In genomic region chr7:37284285-37284684, GRCh38 we compare ENCODE assay signal across 16 cellular contexts.
DNase-seq lines count a peak whose midpoint lies in the region; ATAC-seq, FAIRE-seq and TF ChIP-seq lines count a peak whose summit lies in the region.
"Had no signal": no experiment of that assay in that cellular context is flagged by ENCODE, and none has a peak within 500 bp of the region (broad histone marks: within the 10 kb centered on the region; RNA-seq: fewer than 3 reads in every experiment).

No MANE protein-coding gene starts in this region.

- peak; percentile 41 for FAIRE-seq in colon (lab: Jason Lieb, UNC)
- FAIRE-seq in kidney (lab: Jason Lieb, UNC), result no peak
- FAIRE-seq: G401.6, pancreas had no signal

- peaks cover 0 to 56% (median 0%) of the 10 kb centered on the region in 3 donors for H3K4me1 ChIP-seq in gastroesophageal sphincter
- peaks cover 25% of the 10 kb centered on the region for H3K4me1 ChIP-seq in ovary (ENCODE audit: insufficient read depth)
- peaks cover 39% of the 10 kb centered on the region for H3K4me1 ChIP-seq in upper lobe of right lung
- no peaks in the 10 kb centered on the region for H3K4me1 ChIP-seq in kidney (ENCODE audit: control insufficient read depth in 1 of 2, insufficient read depth in 1 of 2, low read depth in 1 of 2, low read length in 2 of 2)
- H3K4me1 ChIP-seq: Caco-2 had no signal

- H3K27ac ChIP-seq in gastroesophageal sphincter (peak overlapping the region in 3 of 4 donors; percentile 15 to 43 (median 35)), ovary (peak overlapping the region in 1 of 2 donors; percentile 43), upper lobe of right lung (peak overlapping the region; percentile 43), kidney (ENCODE audit: low read depth in 2 of 2, low read length in 2 of 2) (no peak overlapping the region)
- H3K27ac ChIP-seq: brain microvascular endothelial cell, pancreas had no signal

- 62 to 89% methylated on average over 4 of the region's 4 CpGs for WGBS in gastroesophageal sphincter (ENCODE audit: low coverage in 1 of 2), 2 donors
- 13 to 31% (median 20%) methylated on average over 4 of the region's 4 CpGs for WGBS in ovary, 3 donors

- H3K27me3 ChIP-seq in gastroesophageal sphincter (no peaks in the 10 kb centered on the region), ovary (no peaks in the 10 kb centered on the region), upper lobe of right lung (no peaks in the 10 kb centered on the region)
- H3K27me3 ChIP-seq: adrenal gland, brain microvascular endothelial cell, heart right ventricle, pancreas, transverse colon had no signal

- ATAC-seq in gastroesophageal sphincter, result no peak
- ATAC-seq in upper lobe of right lung, result no peak

- H3K36me3 ChIP-seq in gastroesophageal sphincter, result no peaks in the 10 kb centered on the region
- no peaks in the 10 kb centered on the region for H3K36me3 ChIP-seq in ovary
- H3K36me3 ChIP-seq in upper lobe of right lung, result no peaks in the 10 kb centered on the region
- no peaks in the 10 kb centered on the region for H3K36me3 ChIP-seq in kidney (ENCODE audit: control insufficient read depth in 1 of 2, insufficient read depth in 2 of 2, low read length in 2 of 2)
- H3K36me3 ChIP-seq: adrenal gland, brain microvascular endothelial cell, heart right ventricle, pancreas, transverse colon had no signal

- TF ChIP-seq POLR2A in gastroesophageal sphincter (IDR thresholded peaks at IDR 0.05) (no peak), ovary (IDR thresholded peaks at IDR 0.05) (no peak)

- DNase-seq in ovary (peak; percentile 45 to 69 (median 64)), upper lobe of right lung (no peak), SW480 (ENCODE audit: low spot score) (no peak), globus pallidus (ENCODE audit: low spot score) (no peak), kidney (no peak)
- DNase-seq: NCI-H226, SIG-M5 had no signal

- H3K9me3 ChIP-seq in gastroesophageal sphincter (no peaks in the 10 kb centered on the region), ovary (no peaks in the 10 kb centered on the region), upper lobe of right lung (no peaks in the 10 kb centered on the region), kidney (ENCODE audit: control insufficient read depth in 1 of 2, low read length in 2 of 2) (no peaks in the 10 kb centered on the region)
- H3K9me3 ChIP-seq: adrenal gland, Caco-2, pancreas, transverse colon had no signal

- intact Hi-C loops in ovary (cut with DNase I) (loop anchor here in 1 of 4 donors (10.0 kb wide), 1 partner anchor 161 kb away; the partner anchor contains the start of gene ELMO1), upper lobe of right lung (cut with DNase I) (no loop called here), kidney (cut with DNase I) (no loop called here)

- H3K9ac ChIP-seq in kidney (ENCODE audit: low read length in 2 of 2), result no peak overlapping the region

- H3K4me3 ChIP-seq in gastroesophageal sphincter (no peak overlapping the region), ovary (no peak overlapping the region), upper lobe of right lung (no peak overlapping the region), kidney (ENCODE audit: low read length in 2 of 2) (no peak overlapping the region)
- H3K4me3 ChIP-seq: adrenal gland, heart right ventricle, pancreas, transverse colon had no signal

- no peak for TF ChIP-seq EP300 in gastroesophageal sphincter (IDR thresholded peaks at IDR 0.05)
- TF ChIP-seq EP300 in ovary (IDR thresholded peaks at IDR 0.05), result no peak

- no peak for TF ChIP-seq CTCF in gastroesophageal sphincter (IDR thresholded peaks at IDR 0.05)
- no peak for TF ChIP-seq CTCF in ovary (IDR thresholded peaks at IDR 0.05)
- no peak for TF ChIP-seq CTCF in upper lobe of right lung (IDR thresholded peaks at IDR 0.05)
- no peak for TF ChIP-seq CTCF in kidney (IDR thresholded peaks at IDR 0.05; ENCODE audit: borderline replicate concordance, extremely low read depth, insufficient read depth)

Comparison
In these comparisons a context has a peak if more than half of its experiments do, and no peak if none do; other contexts are left out.
1. H3K27ac ChIP-seq: peak in gastroesophageal sphincter (3 of 4) and upper lobe of right lung (single experiment); none in kidney (0 of 2).
2. DNase-seq: peak in ovary (5 of 5); none in upper lobe of right lung (single experiment), SW480 (single experiment), globus pallidus (single experiment) and kidney (single experiment).